9 cellular contexts compared by ENCODE assay signal in the genomic region with DNA sequence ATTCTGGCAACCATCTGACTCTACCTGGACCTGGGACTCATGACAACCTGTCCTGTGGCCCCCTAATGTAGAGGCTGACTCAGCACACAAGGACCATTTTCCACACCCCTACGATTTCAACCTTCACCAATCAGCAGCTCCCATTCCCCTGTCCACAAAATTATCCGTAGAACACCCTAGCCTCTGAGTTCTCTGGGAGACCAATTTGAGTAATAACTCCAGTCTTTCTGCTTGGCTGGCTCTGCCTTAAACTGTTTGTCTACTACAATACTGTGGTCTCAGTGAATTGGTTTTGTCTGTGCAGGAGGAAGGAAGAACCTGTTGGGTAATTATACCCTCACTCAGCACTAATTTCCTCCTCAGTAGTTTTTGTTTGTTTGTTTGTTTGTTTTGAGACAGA.
A peak's percentile ranks its signal among the peaks of the same experiment; 100 is the strongest.
DNase-seq lines count a peak whose midpoint lies in the region; ATAC-seq and TF ChIP-seq lines count a peak whose summit lies in the region.
"Had no signal": no experiment of that assay in that cellular context is flagged by ENCODE, and none has a peak within 500 bp of the region (broad histone marks: within the 10 kb centered on the region; RNA-seq: fewer than 3 reads in every experiment).

No MANE protein-coding gene starts in this region.

- H3K36me3 Mint-ChIP-seq in activated CD8-positive, alpha-beta T cell treated with anti-CD3 and anti-CD28 coated beads for 36 hours (ENCODE audit: low read depth) = no peaks in the 10 kb centered on the region
- H3K36me3 Mint-ChIP-seq in activated CD8-positive, alpha-beta T cell treated with anti-CD3 and anti-CD28 coated beads, Interleukin-2, amount 10 ng/mL, durations not matched to agents 7 days and 5 days (ENCODE audit: low read depth) = peaks cover 2% of the 10 kb centered on the region
- peaks cover 0 to 3% of the 10 kb centered on the region in 2 donors for H3K36me3 Mint-ChIP-seq in stimulated activated naive B cell treated with anti-CD40 and anti-IgM and Interleukin-4, amounts not matched to agents 10 μg/mL and 1 μg/mL and 100 μg/mL, for 72 hours

- peak overlapping the region; percentile 18 for H3K27ac Mint-ChIP-seq in activated CD8-positive, alpha-beta T cell treated with anti-CD3 and anti-CD28 coated beads for 36 hours
- H3K27ac Mint-ChIP-seq in activated CD8-positive, alpha-beta T cell treated with anti-CD3 and anti-CD28 coated beads, Interleukin-2, amount 10 ng/mL, durations not matched to agents 7 days and 5 days = no peak overlapping the region
- peak overlapping the region; percentile 89 for H3K27ac Mint-ChIP-seq in stimulated activated naive B cell treated with anti-CD40 and anti-IgM and Interleukin-4, amounts not matched to agents 10 μg/mL and 1 μg/mL and 100 μg/mL, for 72 hours

- H3K4me1 Mint-ChIP-seq in activated CD8-positive, alpha-beta T cell treated with anti-CD3 and anti-CD28 coated beads for 36 hours (ENCODE audit: low read depth) = peaks cover 61% of the 10 kb centered on the region
- H3K4me1 Mint-ChIP-seq in activated CD8-positive, alpha-beta T cell treated with anti-CD3 and anti-CD28 coated beads, Interleukin-2, amount 10 ng/mL, durations not matched to agents 7 days and 5 days (ENCODE audit: low read depth) = peaks cover 22% of the 10 kb centered on the region
- peaks cover 24 to 27% of the 10 kb centered on the region in 2 donors for H3K4me1 Mint-ChIP-seq in stimulated activated naive B cell treated with anti-CD40 and anti-IgM and Interleukin-4, amounts not matched to agents 10 μg/mL and 1 μg/mL and 100 μg/mL, for 72 hours

- H3K4me3 ChIP-seq in Peyer's patch (no peak overlapping the region), fibroblast of lung (replicated peaks in 1 of 4; ENCODE audit: control extremely low read depth in 1 of 4, insufficient read depth in 1 of 4, low read depth in 3 of 4, low read length in 4 of 4) (no peak overlapping the region), left ventricle myocardium inferior (no peak overlapping the region), heart left ventricle (no peak overlapping the region)

- no peaks in the 10 kb centered on the region for H3K9me3 ChIP-seq in Peyer's patch
- H3K9me3 ChIP-seq in fibroblast of lung (ENCODE audit: control insufficient read depth, insufficient read depth, low read depth, low read length) = no peaks in the 10 kb centered on the region
- no peaks in the 10 kb centered on the region for H3K9me3 ChIP-seq in left ventricle myocardium inferior (replicated peaks)
- H3K9me3 ChIP-seq in heart left ventricle = no peaks in the 10 kb centered on the region

- H3K4me2 ChIP-seq in fibroblast of lung (ENCODE audit: extremely low read depth, insufficient read depth, low read length) = no peak overlapping the region

- DNase-seq in activated CD8-positive, alpha-beta T cell treated with anti-CD3 and anti-CD28 coated beads for 36 hours = no peak
- no peak for DNase-seq in activated CD8-positive, alpha-beta T cell treated with anti-CD3 and anti-CD28 coated beads, Interleukin-2, amount 10 ng/mL, durations not matched to agents 7 days and 5 days
- DNase-seq in Peyer's patch (no peak), fibroblast of lung (ENCODE audit: low read depth in 2 of 2) (peak; percentile 12 to 71), left ventricle myocardium inferior (no peak), NCI-H2081 treated with DMSO at 0.1 percent for 48 hours (lab: John Stamatoyannopoulos, UW) (no peak), heart left ventricle (no peak)
- no peak for DNase-seq in stimulated activated naive B cell treated with anti-CD40 and anti-IgM and Interleukin-4, amounts not matched to agents 10 μg/mL and 1 μg/mL and 100 μg/mL, for 72 hours
- DNase-seq: stimulated activated CD4-positive, alpha-beta T cell treated with anti-CD3 and anti-CD28 coated beads, Interleukin-12 subunit alpha, Interleukin-12 subunit beta, amount 100 ng/mL, for 4 hours had no signal

- H3K4me1 ChIP-seq in Peyer's patch (peaks cover 0 to 38% (median 8%) of the 10 kb centered on the region in 4 donors), fibroblast of lung (ENCODE audit: control insufficient read depth, extremely low read depth, insufficient read depth, low read length) (peaks cover 44% of the 10 kb centered on the region), left ventricle myocardium inferior (peaks cover 23% of the 10 kb centered on the region), heart left ventricle (peaks cover 0 to 49% (median 4%) of the 10 kb centered on the region in 12 donors)

- H3K27ac ChIP-seq in Peyer's patch = peak overlapping the region; percentile 26 to 58 (median 32)
- H3K27ac ChIP-seq in fibroblast of lung (ENCODE audit: insufficient read depth, low read length) = peak overlapping the region; percentile 55
- H3K27ac ChIP-seq in left ventricle myocardium inferior (replicated peaks) = no peak overlapping the region
- peak overlapping the region in 1 of 12 donors; percentile 47 for H3K27ac ChIP-seq in heart left ventricle

- no peaks in the 10 kb centered on the region for H4K20me1 ChIP-seq in fibroblast of lung (ENCODE audit: control insufficient read depth, extremely low read depth, insufficient read depth, low read length)

- WGBS in heart left ventricle, 4 donors = 89 to 97% (median 92%) methylated on average over 2 of the region's 2 CpGs

- TF ChIP-seq POLR2A in Peyer's patch (IDR thresholded peaks at IDR 0.05) = no peak
- no peak for TF ChIP-seq POLR2A in heart left ventricle (IDR thresholded peaks at IDR 0.05)

- no peak for TF ChIP-seq CTCF in activated CD8-positive, alpha-beta T cell treated with anti-CD3 and anti-CD28 coated beads for 36 hours (IDR thresholded peaks at IDR 0.05)
- TF ChIP-seq CTCF in Peyer's patch (IDR thresholded peaks at IDR 0.05) (no peak), fibroblast of lung (conservative IDR thresholded peaks at IDR 0.05 in 1 of 2, IDR thresholded peaks at IDR 0.05 in 1 of 2; ENCODE audit: low read depth in 1 of 2, low read length in 2 of 2) (no peak), left ventricle myocardium inferior (IDR thresholded peaks at IDR 0.05; ENCODE audit: borderline replicate concordance) (no peak), heart left ventricle (IDR thresholded peaks at IDR 0.05) (no peak)

- no peak overlapping the region for H2AFZ ChIP-seq in fibroblast of lung (ENCODE audit: low read length)

- no peak for ATAC-seq in activated CD8-positive, alpha-beta T cell treated with anti-CD3 and anti-CD28 coated beads for 36 hours
- ATAC-seq in activated CD8-positive, alpha-beta T cell treated with anti-CD3 and anti-CD28 coated beads, Interleukin-2, amount 10 ng/mL, durations not matched to agents 7 days and 5 days = no peak
- peak; percentile 38 to 42 for ATAC-seq in stimulated activated naive B cell treated with anti-CD40 and anti-IgM and Interleukin-4, amounts not matched to agents 10 μg/mL and 1 μg/mL and 100 μg/mL, for 72 hours (replicated peaks)
- no peak for ATAC-seq in heart left ventricle

- POLR2A ChIA-PET in activated CD8-positive, alpha-beta T cell treated with anti-CD3 and anti-CD28 coated beads for 36 hours (lab: Charles Lee) = interaction anchor here (0.6 to 2.9 kb wide), 3 partner anchors 17 to 136 kb away, joined by 3 to 8 read pairs (median 4); no protein-coding TSS in a partner anchor
- POLR2A ChIA-PET in activated CD8-positive, alpha-beta T cell treated with anti-CD3 and anti-CD28 coated beads, Interleukin-2, amount 10 ng/mL, durations not matched to agents 7 days and 5 days (lab: Charles Lee) = no interaction called here

- peaks cover 28% of the 10 kb centered on the region for H3K79me2 ChIP-seq in fibroblast of lung (ENCODE audit: control insufficient read depth, insufficient read depth, low read length)

- H3K4me3 Mint-ChIP-seq in activated CD8-positive, alpha-beta T cell treated with anti-CD3 and anti-CD28 coated beads for 36 hours = no peak overlapping the region
- H3K4me3 Mint-ChIP-seq in activated CD8-positive, alpha-beta T cell treated with anti-CD3 and anti-CD28 coated beads, Interleukin-2, amount 10 ng/mL, durations not matched to agents 7 days and 5 days = no peak overlapping the region
- H3K4me3 Mint-ChIP-seq in stimulated activated naive B cell treated with anti-CD40 and anti-IgM and Interleukin-4, amounts not matched to agents 10 μg/mL and 1 μg/mL and 100 μg/mL, for 72 hours = peak overlapping the region; percentile 6 to 7

- no peak overlapping the region for H3K9ac ChIP-seq in fibroblast of lung (ENCODE audit: insufficient read depth, low read length)

- H3K36me3 ChIP-seq in Peyer's patch = no peaks in the 10 kb centered on the region
- no peaks in the 10 kb centered on the region for H3K36me3 ChIP-seq in fibroblast of lung (ENCODE audit: control insufficient read depth, insufficient read depth, low read length)
- no peaks in the 10 kb centered on the region for H3K36me3 ChIP-seq in left ventricle myocardium inferior
- H3K36me3 ChIP-seq in heart left ventricle = no peaks in the 10 kb centered on the region

- CTCF ChIA-PET in activated CD8-positive, alpha-beta T cell treated with anti-CD3 and anti-CD28 coated beads for 36 hours (lab: Charles Lee) = interaction anchor here (0.7 to 3.4 kb wide), 3 partner anchors 21 to 230 kb away, joined by 3 to 15 read pairs (median 3); no protein-coding TSS in a partner anchor
- CTCF ChIA-PET in activated CD8-positive, alpha-beta T cell treated with anti-CD3 and anti-CD28 coated beads, Interleukin-2, amount 10 ng/mL, durations not matched to agents 7 days and 5 days (lab: Charles Lee) = interaction anchor here (1.1 to 2.0 kb wide), 2 partner anchors 8 to 15 kb away, joined by 3 to 6 read pairs; no protein-coding TSS in a partner anchor

- H3K27me3 Mint-ChIP-seq in activated CD8-positive, alpha-beta T cell treated with anti-CD3 and anti-CD28 coated beads for 36 hours = no peaks in the 10 kb centered on the region
- no peaks in the 10 kb centered on the region for H3K27me3 Mint-ChIP-seq in activated CD8-positive, alpha-beta T cell treated with anti-CD3 and anti-CD28 coated beads, Interleukin-2, amount 10 ng/mL, durations not matched to agents 7 days and 5 days (ENCODE audit: low read depth)
- H3K27me3 Mint-ChIP-seq in stimulated activated naive B cell treated with anti-CD40 and anti-IgM and Interleukin-4, amounts not matched to agents 10 μg/mL and 1 μg/mL and 100 μg/mL, for 72 hours = no peaks in the 10 kb centered on the region

- H3K9me3 Mint-ChIP-seq in activated CD8-positive, alpha-beta T cell treated with anti-CD3 and anti-CD28 coated beads for 36 hours = no peaks in the 10 kb centered on the region
- peaks cover 3% of the 10 kb centered on the region for H3K9me3 Mint-ChIP-seq in activated CD8-positive, alpha-beta T cell treated with anti-CD3 and anti-CD28 coated beads, Interleukin-2, amount 10 ng/mL, durations not matched to agents 7 days and 5 days (ENCODE audit: insufficient read depth)
- H3K9me3 Mint-ChIP-seq in stimulated activated naive B cell treated with anti-CD40 and anti-IgM and Interleukin-4, amounts not matched to agents 10 μg/mL and 1 μg/mL and 100 μg/mL, for 72 hours = peaks cover 0 to 3% of the 10 kb centered on the region in 2 donors

- intact Hi-C loops in activated CD8-positive, alpha-beta T cell treated with anti-CD3 and anti-CD28 coated beads for 36 hours (cut with micrococcal nuclease) = no loop called here
- intact Hi-C loops in left ventricle myocardium inferior (cut with micrococcal nuclease) = no loop called here
- intact Hi-C loops in heart left ventricle (cut with DNase I) = no loop called here

- H3K27me3 ChIP-seq in Peyer's patch (no peaks in the 10 kb centered on the region), fibroblast of lung (ENCODE audit: control insufficient read depth, insufficient read depth, low read length) (no peaks in the 10 kb centered on the region), left ventricle myocardium inferior (ENCODE audit: low read depth) (no peaks in the 10 kb centered on the region), heart left ventricle (no peaks in the 10 kb centered on the region)

Comparison
In these comparisons a context has a peak if more than half of its experiments do, and no peak if none do; other contexts are left out.
1. ATAC-seq: peak in stimulated activated naive B cell treated with anti-CD40 and anti-IgM and Interleukin-4, amounts not matched to agents 10 μg/mL and 1 μg/mL and 100 μg/mL, for 72 hours (2 of 2); none in activated CD8-positive, alpha-beta T cell treated with anti-CD3 and anti-CD28 coated beads for 36 hours (single experiment), activated CD8-positive, alpha-beta T cell treated with anti-CD3 and anti-CD28 coated beads, Interleukin-2, amount 10 ng/mL, durations not matched to agents 7 days and 5 days (single experiment) and heart left ventricle (0 of 4).
2. DNase-seq: peak in fibroblast of lung (2 of 2); none in activated CD8-positive, alpha-beta T cell treated with anti-CD3 and anti-CD28 coated beads for 36 hours (single experiment), activated CD8-positive, alpha-beta T cell treated with anti-CD3 and anti-CD28 coated beads, Interleukin-2, amount 10 ng/mL, durations not matched to agents 7 days and 5 days (single experiment), Peyer's patch (0 of 3), stimulated activated naive B cell treated with anti-CD40 and anti-IgM and Interleukin-4, amounts not matched to agents 10 μg/mL and 1 μg/mL and 100 μg/mL, for 72 hours (single experiment), left ventricle myocardium inferior (single experiment), NCI-H2081 treated with DMSO at 0.1 percent for 48 hours (single experiment) and heart left ventricle (0 of 5).
3. H3K4me3 Mint-ChIP-seq: peak in stimulated activated naive B cell treated with anti-CD40 and anti-IgM and Interleukin-4, amounts not matched to agents 10 μg/mL and 1 μg/mL and 100 μg/mL, for 72 hours (2 of 2); none in activated CD8-positive, alpha-beta T cell treated with anti-CD3 and anti-CD28 coated beads for 36 hours (single experiment) and activated CD8-positive, alpha-beta T cell treated with anti-CD3 and anti-CD28 coated beads, Interleukin-2, amount 10 ng/mL, durations not matched to agents 7 days and 5 days (single experiment).